1 cellular context compared by ENCODE assay signal in genomic region chr16:87212026-87212425, GRCh38.
TF ChIP-seq lines count a peak whose summit lies in the region.

No MANE protein-coding gene starts in this region.

TF ChIP-seq in IMR-90, 13 proteins besides CTCF, POLR2A, EP300 and RAD21 (continued from another document):
- TF ChIP-seq, protein P1, sequence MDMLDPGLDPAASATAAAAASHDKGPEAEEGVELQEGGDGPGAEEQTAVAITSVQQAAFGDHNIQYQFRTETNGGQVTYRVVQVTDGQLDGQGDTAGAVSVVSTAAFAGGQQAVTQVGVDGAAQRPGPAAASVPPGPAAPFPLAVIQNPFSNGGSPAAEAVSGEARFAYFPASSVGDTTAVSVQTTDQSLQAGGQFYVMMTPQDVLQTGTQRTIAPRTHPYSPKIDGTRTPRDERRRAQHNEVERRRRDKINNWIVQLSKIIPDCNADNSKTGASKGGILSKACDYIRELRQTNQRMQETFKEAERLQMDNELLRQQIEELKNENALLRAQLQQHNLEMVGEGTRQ (IDR thresholded peaks at IDR 0.05; ENCODE audit: low read depth, low read length): no peak
- TF ChIP-seq MAZ (IDR thresholded peaks at IDR 0.05; ENCODE audit: borderline replicate concordance, low read depth, low read length) (no peak), RCOR1 (IDR thresholded peaks at IDR 0.05; ENCODE audit: insufficient replicate concordance, low read length) (no peak), FOS (IDR thresholded peaks at IDR 0.05; ENCODE audit: low read depth, low read length) (no peak), MAFK (IDR thresholded peaks at IDR 0.05; ENCODE audit: low read depth, low read length) (no peak), BHLHE40 (IDR thresholded peaks at IDR 0.05; ENCODE audit: low read depth, low read length) (no peak), MXI1 (IDR thresholded peaks at IDR 0.05; ENCODE audit: borderline replicate concordance, low read depth, low read length) (no peak)
TF ChIP-seq in IMR-90: peak in this region for 0.
